19 cellular contexts compared by ENCODE assay signal in genomic region chr5:181220178-181220515, GRCh38. TPM values are rescaled to one million over a fixed set of nuclear protein-coding genes. Genes with fewer than 3 reads are reported as not detected.
A peak's percentile ranks its signal among the peaks of the same experiment; 100 is the strongest.
DNase-seq lines count a peak whose midpoint lies in the region; ATAC-seq and TF ChIP-seq lines count a peak whose summit lies in the region.
"Had no signal": no experiment of that assay in that cellular context is flagged by ENCODE, and none has a peak within 500 bp of the region (broad histone marks: within the 10 kb centered on the region; RNA-seq: fewer than 3 reads in every experiment).

No MANE protein-coding gene starts in this region.

- H3K4me3 ChIP-seq in osteoblast (ENCODE audit: insufficient read depth, low read length) (no peak overlapping the region), aorta (ENCODE audit: low read length in 2 of 2) (no peak overlapping the region)
- H3K4me3 ChIP-seq: breast epithelium, gastroesophageal sphincter, mucosa of descending colon, suprapubic skin had no signal

- ATAC-seq in stimulated activated naive CD8-positive, alpha-beta T cell treated with anti-CD3 and anti-CD28 coated beads, Interleukin-15, Interleukin-2, amounts not matched to agents 100 U/mL and 50 U/mL, for 24 hours, result no peak
- no peak for ATAC-seq in naive B cell (ENCODE audit: low read depth in 2 of 2)
- ATAC-seq in aorta (ENCODE audit: low FRiP score), result no peak
- ATAC-seq: gastroesophageal sphincter, mucosa of descending colon had no signal

- no peak for DNase-seq in stimulated activated naive CD8-positive, alpha-beta T cell treated with anti-CD3 and anti-CD28 coated beads, Interleukin-15, Interleukin-2, amounts not matched to agents 100 U/mL and 50 U/mL, for 24 hours
- no peak for DNase-seq in activated CD4-positive, alpha-beta memory T cell treated with anti-CD3 and anti-CD28 coated beads, Interleukin-2, amount 10 ng/mL, durations not matched to agents 7 days and 5 days
- DNase-seq in naive B cell (no peak), hypothalamus (lab: John Stamatoyannopoulos, UW) (no peak), osteoblast (ENCODE audit: insufficient read length, low spot score, missing footprints) (no peak), AG08395 (ENCODE audit: low spot score) (no peak), aorta (no peak)
- DNase-seq: DMS 273 treated with DMSO at 0.1 percent for 48 hours; mucosa of descending colon; NCI-H1092 treated with DMSO at 0.1 percent for 48 hours; NCI-H2081; NCI-H510A; RPMI8226; stimulated activated CD4-positive, alpha-beta T cell treated with anti-CD3 and anti-CD28 coated beads, Interleukin-2, amount 100 ng/mL, for 48 hours had no signal

- H2AFZ ChIP-seq in osteoblast (ENCODE audit: low read length), result no peak overlapping the region
- H2AFZ ChIP-seq: parathyroid adenoma had no signal

- H3K36me3 Mint-ChIP-seq in stimulated activated naive CD8-positive, alpha-beta T cell treated with anti-CD3 and anti-CD28 coated beads, Interleukin-15, Interleukin-2, amounts not matched to agents 100 ng/mL and 50 ng/mL, for 24 hours (ENCODE audit: low read depth), result peaks cover 15% of the 10 kb centered on the region
- peaks cover 16% of the 10 kb centered on the region for H3K36me3 Mint-ChIP-seq in activated CD4-positive, alpha-beta memory T cell treated with anti-CD3 and anti-CD28 coated beads, Interleukin-2, amount 10 ng/mL, durations not matched to agents 7 days and 5 days (ENCODE audit: low read depth)
- no peaks in the 10 kb centered on the region for H3K36me3 Mint-ChIP-seq in naive B cell

- no peak for TF ChIP-seq CTCF in osteoblast (IDR thresholded peaks at IDR 0.05; ENCODE audit: extremely low read depth, low read depth, low read length)

- H3K9me3 Mint-ChIP-seq in stimulated activated naive CD8-positive, alpha-beta T cell treated with anti-CD3 and anti-CD28 coated beads, Interleukin-15, Interleukin-2, amounts not matched to agents 100 ng/mL and 50 ng/mL, for 24 hours, result no peaks in the 10 kb centered on the region
- no peaks in the 10 kb centered on the region for H3K9me3 Mint-ChIP-seq in activated CD4-positive, alpha-beta memory T cell treated with anti-CD3 and anti-CD28 coated beads, Interleukin-2, amount 10 ng/mL, durations not matched to agents 7 days and 5 days
- peaks cover 0 to 18% (median 4%) of the 10 kb centered on the region in 7 donors for H3K9me3 Mint-ChIP-seq in naive B cell

- no peaks in the 10 kb centered on the region for H3K9me3 ChIP-seq in osteoblast (ENCODE audit: low read depth, low read length)
- no peaks in the 10 kb centered on the region for H3K9me3 ChIP-seq in aorta (ENCODE audit: control insufficient read depth, low read length)
- H3K9me3 ChIP-seq: breast epithelium, gastroesophageal sphincter, mucosa of descending colon, suprapubic skin had no signal

- POLR2A ChIA-PET in activated CD4-positive, alpha-beta memory T cell treated with anti-CD3 and anti-CD28 coated beads, Interleukin-2, amount 10 ng/mL, durations not matched to agents 7 days and 5 days (lab: Charles Lee), result interaction anchor here (1.0 to 1.6 kb wide), 3 partner anchors 13 to 47 kb away, joined by 3 to 6 read pairs (median 5); partner anchors contain the start of gene TRIM52

- no peaks in the 10 kb centered on the region for H3K27me3 ChIP-seq in osteoblast (ENCODE audit: insufficient read depth, low read length)
- H3K27me3 ChIP-seq in aorta (ENCODE audit: control insufficient read depth in 1 of 2, insufficient read depth in 2 of 2, low read length in 1 of 2), result no peaks in the 10 kb centered on the region
- H3K27me3 ChIP-seq: breast epithelium, gastroesophageal sphincter, suprapubic skin had no signal

- H3K4me3 Mint-ChIP-seq in stimulated activated naive CD8-positive, alpha-beta T cell treated with anti-CD3 and anti-CD28 coated beads, Interleukin-15, Interleukin-2, amounts not matched to agents 100 ng/mL and 50 ng/mL, for 24 hours, result peak overlapping the region; percentile 9
- peak overlapping the region; percentile 21 for H3K4me3 Mint-ChIP-seq in activated CD4-positive, alpha-beta memory T cell treated with anti-CD3 and anti-CD28 coated beads, Interleukin-2, amount 10 ng/mL, durations not matched to agents 7 days and 5 days
- peak overlapping the region in 6 of 8 donors; percentile 29 to 98 (median 62) for H3K4me3 Mint-ChIP-seq in naive B cell

- peaks cover 16% of the 10 kb centered on the region for H3K79me2 ChIP-seq in osteoblast (ENCODE audit: insufficient read depth, low read length)

- no peaks in the 10 kb centered on the region for H4K20me1 ChIP-seq in osteoblast (ENCODE audit: insufficient read depth, low read length)

- H3K36me3 ChIP-seq in osteoblast (ENCODE audit: insufficient read depth, low read length), result no peaks in the 10 kb centered on the region
- H3K36me3 ChIP-seq in aorta (ENCODE audit: control insufficient read depth in 1 of 2, insufficient read depth in 2 of 2, low read length in 1 of 2), result no peaks in the 10 kb centered on the region
- H3K36me3 ChIP-seq: breast epithelium, gastroesophageal sphincter, suprapubic skin had no signal

- peak overlapping the region; percentile 31 for H3K27ac Mint-ChIP-seq in stimulated activated naive CD8-positive, alpha-beta T cell treated with anti-CD3 and anti-CD28 coated beads, Interleukin-15, Interleukin-2, amounts not matched to agents 100 ng/mL and 50 ng/mL, for 24 hours
- H3K27ac Mint-ChIP-seq in activated CD4-positive, alpha-beta memory T cell treated with anti-CD3 and anti-CD28 coated beads, Interleukin-2, amount 10 ng/mL, durations not matched to agents 7 days and 5 days, result peak overlapping the region; percentile 100
- H3K27ac Mint-ChIP-seq in naive B cell, result peak overlapping the region in 4 of 6 donors; percentile 59 to 100 (median 98)

- CTCF ChIA-PET in activated CD4-positive, alpha-beta memory T cell treated with anti-CD3 and anti-CD28 coated beads, Interleukin-2, amount 10 ng/mL, durations not matched to agents 7 days and 5 days (lab: Charles Lee), result no interaction called here

- no peak overlapping the region for H3K4me2 ChIP-seq in osteoblast (ENCODE audit: insufficient read depth, low read length)

- H3K27ac ChIP-seq in osteoblast (ENCODE audit: low read depth, low read length) (no peak overlapping the region), aorta (ENCODE audit: low read depth in 1 of 2, low read length in 2 of 2) (no peak overlapping the region)
- H3K27ac ChIP-seq: breast epithelium, gastroesophageal sphincter, parathyroid adenoma, suprapubic skin had no signal

- peaks cover 11% of the 10 kb centered on the region for H3K27me3 Mint-ChIP-seq in stimulated activated naive CD8-positive, alpha-beta T cell treated with anti-CD3 and anti-CD28 coated beads, Interleukin-15, Interleukin-2, amounts not matched to agents 100 ng/mL and 50 ng/mL, for 24 hours
- H3K27me3 Mint-ChIP-seq in activated CD4-positive, alpha-beta memory T cell treated with anti-CD3 and anti-CD28 coated beads, Interleukin-2, amount 10 ng/mL, durations not matched to agents 7 days and 5 days, result peaks cover 4% of the 10 kb centered on the region
- peaks cover 0 to 10% (median 4%) of the 10 kb centered on the region in 3 donors for H3K27me3 Mint-ChIP-seq in naive B cell

- WGBS in aorta, 2 donors, result 90 to 93% methylated on average over 10 of the region's 10 CpGs

- H3K4me1 ChIP-seq in osteoblast (ENCODE audit: insufficient read depth, low read length), result peaks cover 29% of the 10 kb centered on the region
- H3K4me1 ChIP-seq in aorta (ENCODE audit: control insufficient read depth in 1 of 2, insufficient read depth in 2 of 2, low read length in 2 of 2), result no peaks in the 10 kb centered on the region

- intact Hi-C loops in aorta (cut with DNase I), result no loop called here

- H3K4me1 Mint-ChIP-seq in stimulated activated naive CD8-positive, alpha-beta T cell treated with anti-CD3 and anti-CD28 coated beads, Interleukin-15, Interleukin-2, amounts not matched to agents 100 ng/mL and 50 ng/mL, for 24 hours (ENCODE audit: low read depth), result peaks cover 78% of the 10 kb centered on the region
- peaks cover 74% of the 10 kb centered on the region for H3K4me1 Mint-ChIP-seq in activated CD4-positive, alpha-beta memory T cell treated with anti-CD3 and anti-CD28 coated beads, Interleukin-2, amount 10 ng/mL, durations not matched to agents 7 days and 5 days
- peaks cover 56 to 83% (median 70%) of the 10 kb centered on the region in 3 donors for H3K4me1 Mint-ChIP-seq in naive B cell

RNA-seq across cellular contexts. Expression of gene TRIM41, which starts 2.9 kb away (rescaled TPM):
- 10 to 100 TPM; 42.4 to 43.7 TPM for total RNA-seq in activated CD4-positive, alpha-beta memory T cell treated with anti-CD3 and anti-CD28 coated beads, Interleukin-2, amount 10 ng/mL, durations not matched to agents 7 days and 5 days
- 1 to 10 TPM in 3 of 6 donors, under 1 TPM in 3; 0.40 to 1.6 (median 1.0) TPM for polyA plus RNA-seq in naive B cell (ENCODE audit: low read depth in 6 of 6)
- total RNA-seq in osteoblast, result 12.4 and 15.9 TPM in 2 replicates
- 10 to 100 TPM; 15.2 to 21.4 TPM for total RNA-seq in aorta
- polyA plus RNA-seq in aorta, result 10 to 100 TPM; 15.7 to 22.2 TPM

RNA-seq across cellular contexts. Expression of gene TRIM7, which starts 15.2 kb away (rescaled TPM):
- 1 to 10 TPM; 1.9 to 2.0 TPM for total RNA-seq in activated CD4-positive, alpha-beta memory T cell treated with anti-CD3 and anti-CD28 coated beads, Interleukin-2, amount 10 ng/mL, durations not matched to agents 7 days and 5 days
- under 1 TPM in 3 of 6 donors, not detected in 3; 0.09 to 0.27 (median 0.24) TPM for polyA plus RNA-seq in naive B cell (ENCODE audit: low read depth in 6 of 6)
- 0.29 and 0.72 TPM in 2 replicates for total RNA-seq in osteoblast
- total RNA-seq in aorta, result 1 to 10 TPM; 3.0 to 6.9 TPM
- 1 to 10 TPM; 4.3 to 6.3 TPM for polyA plus RNA-seq in aorta

RNA-seq across cellular contexts. Expression of gene RACK1, which starts 23.6 kb away (rescaled TPM):
- total RNA-seq in activated CD4-positive, alpha-beta memory T cell treated with anti-CD3 and anti-CD28 coated beads, Interleukin-2, amount 10 ng/mL, durations not matched to agents 7 days and 5 days, result 1,000 to 10,000 TPM; 1,749 to 1,772 TPM
- 1,000 to 10,000 TPM; 2,383 to 2,887 (median 2,526) TPM for polyA plus RNA-seq in naive B cell (ENCODE audit: low read depth in 6 of 6)
- total RNA-seq in osteoblast, result 3,800 and 4,007 TPM in 2 replicates
- 1,000 to 10,000 TPM in 1 of 2 donors, 100 to 1,000 TPM in 1; 922 to 1,191 TPM for total RNA-seq in aorta
- polyA plus RNA-seq in aorta, result 1,000 to 10,000 TPM; 1,838 to 2,024 TPM

RNA-seq across cellular contexts. Expression of gene TRIM52, which starts 40.8 kb away (rescaled TPM):
- total RNA-seq in activated CD4-positive, alpha-beta memory T cell treated with anti-CD3 and anti-CD28 coated beads, Interleukin-2, amount 10 ng/mL, durations not matched to agents 7 days and 5 days, result 10 to 100 TPM; 24.0 to 24.2 TPM
- polyA plus RNA-seq in naive B cell (ENCODE audit: low read depth in 6 of 6) (10 to 100 TPM in 5 of 6 donors, 1 to 10 TPM in 1; 6.4 to 35.1 (median 27.7) TPM), aorta (10 to 100 TPM in 1 of 2 donors, 1 to 10 TPM in 1; 3.0 to 19.3 TPM)
- total RNA-seq in osteoblast (6.8 and 7.2 TPM in 2 replicates), aorta (10 to 100 TPM; 11.9 to 18.7 TPM)

Comparison
In these comparisons a context has a peak if more than half of its experiments do, and no peak if none do; other contexts are left out.
1. H3K27ac Mint-ChIP-seq: peak in every context shown above with its lines; median percentile 100 in activated CD4-positive, alpha-beta memory T cell treated with anti-CD3 and anti-CD28 coated beads, Interleukin-2, amount 10 ng/mL, durations not matched to agents 7 days and 5 days; 98 in naive B cell; 31 in stimulated activated naive CD8-positive, alpha-beta T cell treated with anti-CD3 and anti-CD28 coated beads, Interleukin-15, Interleukin-2, amounts not matched to agents 100 ng/mL and 50 ng/mL, for 24 hours.
2. H3K4me3 Mint-ChIP-seq: peak in every context shown above with its lines; median percentile 62 in naive B cell; 21 in activated CD4-positive, alpha-beta memory T cell treated with anti-CD3 and anti-CD28 coated beads, Interleukin-2, amount 10 ng/mL, durations not matched to agents 7 days and 5 days; 9 in stimulated activated naive CD8-positive, alpha-beta T cell treated with anti-CD3 and anti-CD28 coated beads, Interleukin-15, Interleukin-2, amounts not matched to agents 100 ng/mL and 50 ng/mL, for 24 hours.